ENCODE assay signal across 8 cellular contexts in the genomic region with DNA sequence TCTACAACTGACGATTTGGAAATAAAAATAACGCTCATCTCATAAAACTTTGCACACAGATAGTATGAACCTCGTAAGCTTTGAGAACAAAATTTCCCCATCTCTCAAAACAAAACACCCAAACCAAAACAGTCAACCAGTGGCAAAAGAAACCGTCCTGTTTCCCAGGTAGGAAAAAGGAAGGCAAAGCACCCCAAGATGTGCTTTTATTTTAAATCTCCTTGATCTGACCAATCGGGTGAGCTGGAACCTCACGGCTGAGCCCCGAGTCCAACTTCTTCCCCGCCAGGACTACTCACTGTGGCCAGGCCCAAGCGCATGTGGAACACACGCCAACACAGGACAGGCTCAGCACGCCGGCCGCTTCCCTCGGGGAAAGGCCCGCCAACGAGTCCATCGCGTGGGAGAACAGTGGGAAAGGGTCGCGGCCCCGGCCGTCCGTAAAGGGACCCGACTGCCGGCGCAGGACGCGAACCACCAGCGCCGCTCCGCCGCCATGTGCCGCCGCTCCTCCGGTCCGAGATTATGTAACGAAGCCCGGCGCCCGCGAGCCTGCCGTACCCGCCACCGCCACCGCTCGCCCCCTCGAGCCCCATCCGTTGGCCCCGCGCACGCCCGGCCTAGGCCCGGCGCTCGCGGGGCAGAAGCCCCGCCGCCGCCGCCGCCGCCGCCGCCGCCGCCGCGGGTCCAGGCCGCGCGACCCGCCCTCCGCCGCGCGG. TPM values are rescaled to one million over a fixed set of nuclear protein-coding genes. Genes with fewer than 3 reads are reported as not detected.
A peak's percentile ranks its signal among the peaks of the same experiment; 100 is the strongest.
DNase-seq lines count a peak whose midpoint lies in the region; ATAC-seq and TF ChIP-seq lines count a peak whose summit lies in the region.

No MANE protein-coding gene starts in this region.

- peak overlapping the region; percentile 35; the same call in 1 of the 2 replicates for H2AFZ ChIP-seq in OCI-LY7 (ENCODE audit: low read length)
- no peak overlapping the region for H2AFZ ChIP-seq in neuron (ENCODE audit: low read depth, low read length)

- H4K20me1 ChIP-seq in OCI-LY7 (ENCODE audit: insufficient read depth, low read length), result peaks cover 6% of the 10 kb centered on the region; the same call in 1 of the 2 replicates

- H3K4me1 ChIP-seq in BE2C (no peaks in the 10 kb centered on the region), OCI-LY7 (ENCODE audit: insufficient read depth, low read length, poor library complexity, severe bottlenecking) (peaks cover 10% of the 10 kb centered on the region), neuron (ENCODE audit: insufficient read depth, low read length) (peaks cover 5% of the 10 kb centered on the region), thyroid gland (peaks cover 11 to 15% of the 10 kb centered on the region in 2 donors)

- H3K4me2 ChIP-seq in OCI-LY7 (ENCODE audit: low read length), result peak overlapping the region; percentile 94

- H3K9me3 ChIP-seq in BE2C (no peaks in the 10 kb centered on the region), OCI-LY7 (ENCODE audit: low read length) (peaks cover 7% of the 10 kb centered on the region; the same call in 1 of the 2 replicates), neuron (ENCODE audit: low read length) (peaks cover 18% of the 10 kb centered on the region), thyroid gland (no peaks in the 10 kb centered on the region)

- H3K9me2 ChIP-seq in OCI-LY7 (ENCODE audit: insufficient read depth, low read length), result no peaks in the 10 kb centered on the region

- no TSS peak for BruUV-seq in OCI-LY7 (replicated peaks; lab: Mats Ljungman, UMichigan)

- POLR2A ChIA-PET in OCI-LY7 (lab: Charles Lee), result interaction anchor here (0.8 to 2.4 kb wide), 5 partner anchors 11 to 25 kb away, joined by 3 to 9 read pairs (median 4); no protein-coding TSS in a partner anchor

- CTCF ChIA-PET in OCI-LY7 (lab: Charles Lee; ENCODE audit: unreplicated experiment), result no interaction called here

- ATAC-seq in GM18861 (IDR thresholded peaks at IDR 0.05; ENCODE audit: unreplicated experiment) (peak; percentile 11), HG03066 (IDR thresholded peaks at IDR 0.05; ENCODE audit: low read depth, unreplicated experiment) (peak; percentile 28)

- intact Hi-C loops in OCI-LY7 (cut with micrococcal nuclease; ENCODE audit: unreplicated experiment), result loop anchor here (1.0 to 5.0 kb wide), 4 partner anchors 78 to 365 kb away; a partner anchor contains a TSS
- intact Hi-C loops in thyroid gland (cut with DNase I), result no loop called here

- peak; percentile 44 for DNase-seq in BE2C
- peak; percentile 63 for DNase-seq in OCI-LY7 (ENCODE audit: low spot score)
- DNase-seq in activated gamma-delta T cell (lab: John Stamatoyannopoulos, UW), result peak; percentile 50
- DNase-seq in fibroblast of villous mesenchyme (ENCODE audit: low read depth), result peak; percentile 66
- peak; percentile 55 to 60 for DNase-seq in thyroid gland

- TF ChIP-seq CTCF in BE2C (IDR thresholded peaks at IDR 0.05; ENCODE audit: low read depth, low read length) (no peak), OCI-LY7 (conservative IDR thresholded peaks at IDR 0.05; ENCODE audit: low read length) (no peak), fibroblast of villous mesenchyme (IDR thresholded peaks at IDR 0.05; ENCODE audit: insufficient read depth, low read depth, low read length) (no peak), thyroid gland (IDR thresholded peaks at IDR 0.05) (no peak)

- WGBS in thyroid gland, 2 donors, result 0 to 2% methylated on average over 11 to 13 of the region's 76 CpGs

- H3K36me3 ChIP-seq in BE2C, result peaks cover 31% of the 10 kb centered on the region
- peaks cover 47% of the 10 kb centered on the region for H3K36me3 ChIP-seq in OCI-LY7 (ENCODE audit: insufficient read depth, low read length)
- H3K36me3 ChIP-seq in neuron (ENCODE audit: insufficient read depth, low read length), result peaks cover 22% of the 10 kb centered on the region
- H3K36me3 ChIP-seq in thyroid gland, result no peaks in the 10 kb centered on the region

- H3K27me3 ChIP-seq in BE2C (no peaks in the 10 kb centered on the region), neuron (ENCODE audit: insufficient read depth, low read length) (no peaks in the 10 kb centered on the region), thyroid gland (no peaks in the 10 kb centered on the region)

- H3K4me3 ChIP-seq in BE2C (ENCODE audit: low read depth, low read length) (peak overlapping the region; percentile 89), OCI-LY7 (ENCODE audit: low read depth, low read length, poor library complexity, severe bottlenecking) (peak overlapping the region; percentile 95), fibroblast of villous mesenchyme (ENCODE audit: low read depth, low read length) (peak overlapping the region; percentile 70), neuron (ENCODE audit: low read length) (peak overlapping the region; percentile 99), thyroid gland (replicated peaks in 1 of 3) (peak overlapping the region; percentile 78 to 93 (median 91))

- H3K27ac ChIP-seq in OCI-LY7 (ENCODE audit: low read depth, low read length, poor library complexity, severe bottlenecking), result peak overlapping the region; percentile 88
- peak overlapping the region; percentile 94 to 98 (median 96) for H3K27ac ChIP-seq in thyroid gland

- TF ChIP-seq POLR2A in thyroid gland (IDR thresholded peaks at IDR 0.05), result no peak

- H3K79me2 ChIP-seq in OCI-LY7 (ENCODE audit: insufficient read depth, low read depth, low read length), result peaks cover 51% of the 10 kb centered on the region

RNA-seq across cellular contexts. Expression of a gene that starts 0.8 kb away (rescaled TPM):
- polyA plus RNA-seq in BE2C (2012; ENCODE audit: insufficient read depth, insufficient read length, low read depth), result 36.6 TPM
- 36.4 and 38.5 TPM in 2 replicates for total RNA-seq in OCI-LY7 (2014; rRNA removed; shearing (Covaris generic))
- 55.8 and 57.7 TPM in 2 replicates for total RNA-seq in OCI-LY7 (2022)
- total RNA-seq in fibroblast of villous mesenchyme, result 35.8 and 46.6 TPM in 2 replicates
- 10 to 100 TPM; 36.5 to 84.4 (median 45.3) TPM for total RNA-seq in thyroid gland

Comparison
In these comparisons a context has a peak if more than half of its experiments do, and no peak if none do; other contexts are left out.
1. Peak in every context shown above with its lines: DNase-seq, ATAC-seq, H3K4me3 ChIP-seq and H3K27ac ChIP-seq.